In genomic region chr3:71491141-71491752, GRCh38 we compare ENCODE assay signal across 14 cellular contexts.
DNase-seq lines count a peak whose midpoint lies in the region; ATAC-seq and TF ChIP-seq lines count a peak whose summit lies in the region.
"Had no signal": no experiment of that assay in that cellular context is flagged by ENCODE, and none has a peak within 500 bp of the region (broad histone marks: within the 10 kb centered on the region; RNA-seq: fewer than 3 reads in every experiment).

No MANE protein-coding gene starts in this region.

- no peaks in the 10 kb centered on the region for H3K27me3 ChIP-seq in naive thymus-derived CD4-positive, alpha-beta T cell (ENCODE audit: control insufficient read depth in 2 of 2, insufficient read depth in 2 of 2, low read length in 2 of 2)
- H3K27me3 ChIP-seq: colonic mucosa had no signal

- 0 out of 2 replicates have a peak, but pooled peaks cover 2% of the 10 kb centered on the region for H3K4me1 ChIP-seq in HEK293 (ENCODE audit: control insufficient read depth, insufficient read depth, low read length)
- H3K4me1 ChIP-seq in naive thymus-derived CD4-positive, alpha-beta T cell (ENCODE audit: control insufficient read depth in 2 of 2, insufficient read depth in 2 of 2, low read length in 2 of 2) = peaks cover 72 to 81% of the 10 kb centered on the region in 2 donors
- H3K4me1 ChIP-seq: colonic mucosa, prostate gland had no signal

- H3K4me3 Mint-ChIP-seq in activated naive CD4-positive, alpha-beta T cell treated with anti-CD3 and anti-CD28 coated beads, Interleukin-2, amount 10 ng/mL, durations not matched to agents 7 days and 5 days = no peak overlapping the region
- H3K4me3 Mint-ChIP-seq in naive thymus-derived CD4-positive, alpha-beta T cell = peak overlapping the region; percentile 62 to 98 (median 95)

- H3K27ac Mint-ChIP-seq in activated naive CD4-positive, alpha-beta T cell treated with anti-CD3 and anti-CD28 coated beads, Interleukin-2, amount 10 ng/mL, durations not matched to agents 7 days and 5 days = peak overlapping the region; percentile 94
- peak overlapping the region; percentile 81 to 91 for H3K27ac Mint-ChIP-seq in activated naive CD4-positive, alpha-beta T cell treated with anti-CD3 and anti-CD28 coated beads, Interleukin-2, amount 50 U/mL, for 72 hours
- peak overlapping the region; percentile 76 to 100 (median 99) for H3K27ac Mint-ChIP-seq in naive thymus-derived CD4-positive, alpha-beta T cell

- H3K4me1 Mint-ChIP-seq in activated naive CD4-positive, alpha-beta T cell treated with anti-CD3 and anti-CD28 coated beads, Interleukin-2, amount 10 ng/mL, durations not matched to agents 7 days and 5 days = peaks cover 89% of the 10 kb centered on the region
- H3K4me1 Mint-ChIP-seq in naive thymus-derived CD4-positive, alpha-beta T cell = peaks cover 44 to 89% (median 81%) of the 10 kb centered on the region in 7 donors

- no peak for ATAC-seq in activated naive CD4-positive, alpha-beta T cell treated with anti-CD3 and anti-CD28 coated beads, Interleukin-2, amount 50 U/mL, for 72 hours
- ATAC-seq in naive thymus-derived CD4-positive, alpha-beta T cell = no peak

- no peak for DNase-seq in activated naive CD4-positive, alpha-beta T cell treated with anti-CD3 and anti-CD28 coated beads, Interleukin-2, amount 10 ng/mL, durations not matched to agents 7 days and 5 days
- DNase-seq in activated naive CD4-positive, alpha-beta T cell (lab: John Stamatoyannopoulos, UW) = no peak
- DNase-seq in activated naive CD4-positive, alpha-beta T cell treated with anti-CD3 and anti-CD28 coated beads, Interleukin-2, amount 50 U/mL, for 72 hours (ENCODE audit: low spot score in 2 of 2) = no peak
- peak in 4 of 9 donors; percentile 24 to 49 (median 36) for DNase-seq in naive thymus-derived CD4-positive, alpha-beta T cell
- no peak for DNase-seq in SW480 (ENCODE audit: low spot score)
- DNase-seq in NCI-H446 (lab: John Stamatoyannopoulos, UW) = no peak
- DNase-seq: colonic mucosa, EL, Kasumi-1, NCI-H1694 treated with DMSO at 0.1 percent for 48 hours, NCI-H2171 treated with DMSO at 0.1 percent for 48 hours, NCI-H526 treated with DMSO at 0.1 percent for 48 hours had no signal

- CTCF ChIA-PET in activated naive CD4-positive, alpha-beta T cell treated with anti-CD3 and anti-CD28 coated beads, Interleukin-2, amount 10 ng/mL, durations not matched to agents 7 days and 5 days (lab: Charles Lee) = interaction anchor here (1.0 to 1.4 kb wide), 3 partner anchors 31 to 184 kb away, joined by 3 to 4 read pairs (median 3); no protein-coding TSS in a partner anchor
- CTCF ChIA-PET in HEK293 (lab: Yijun Ruan, JAX) = interaction anchor here (0.8 kb wide), 1 partner anchor 15 kb away, joined by 3 read pairs; no protein-coding TSS in a partner anchor
- CTCF ChIA-PET in naive thymus-derived CD4-positive, alpha-beta T cell (lab: Charles Lee) = interaction anchor here (0.7 to 3.4 kb wide), 7 partner anchors 10 to 63 kb away, joined by 3 to 18 read pairs (median 4); no protein-coding TSS in a partner anchor

- H3K36me3 ChIP-seq in HEK293 (ENCODE audit: control insufficient read depth in 2 of 2, insufficient read depth in 1 of 2, low read length in 2 of 2) = peaks cover 0 to 21% of the 10 kb centered on the region in 2 experiments; a peak in 1 of 3 replicates
- H3K36me3 ChIP-seq in naive thymus-derived CD4-positive, alpha-beta T cell (ENCODE audit: control insufficient read depth in 2 of 3, insufficient read depth in 3 of 3, low read length in 3 of 3) = no peaks in the 10 kb centered on the region
- H3K36me3 ChIP-seq: colonic mucosa, prostate gland had no signal

- peaks cover 14% of the 10 kb centered on the region for H3K9me3 Mint-ChIP-seq in activated naive CD4-positive, alpha-beta T cell treated with anti-CD3 and anti-CD28 coated beads, Interleukin-2, amount 10 ng/mL, durations not matched to agents 7 days and 5 days
- peaks cover 4% of the 10 kb centered on the region in 2 donors for H3K9me3 Mint-ChIP-seq in activated naive CD4-positive, alpha-beta T cell treated with anti-CD3 and anti-CD28 coated beads, Interleukin-2, amount 50 U/mL, for 72 hours
- peaks cover 0 to 14% (median 3%) of the 10 kb centered on the region in 11 donors for H3K9me3 Mint-ChIP-seq in naive thymus-derived CD4-positive, alpha-beta T cell

- POLR2A ChIA-PET in HEK293 (lab: Yijun Ruan, JAX) = interaction anchor here (0.5 kb wide), 1 partner anchor 181 kb away, joined by 3 read pairs; no protein-coding TSS in a partner anchor
- POLR2A ChIA-PET in naive thymus-derived CD4-positive, alpha-beta T cell (lab: Charles Lee) = interaction anchor here (0.7 to 5.2 kb wide), 19 partner anchors 7 to 414 kb away, joined by 3 to 182 read pairs (median 5); no protein-coding TSS in a partner anchor

- no peaks in the 10 kb centered on the region for H3K9me3 ChIP-seq in HEK293 (ENCODE audit: control insufficient read depth, insufficient read depth, low read depth, low read length)
- H3K9me3 ChIP-seq in naive thymus-derived CD4-positive, alpha-beta T cell (ENCODE audit: control insufficient read depth in 2 of 3, low read length in 3 of 3) = no peaks in the 10 kb centered on the region
- H3K9me3 ChIP-seq: colonic mucosa, prostate gland had no signal

- no peaks in the 10 kb centered on the region for H3K27me3 Mint-ChIP-seq in activated naive CD4-positive, alpha-beta T cell treated with anti-CD3 and anti-CD28 coated beads, Interleukin-2, amount 10 ng/mL, durations not matched to agents 7 days and 5 days
- H3K27me3 Mint-ChIP-seq in naive thymus-derived CD4-positive, alpha-beta T cell = peaks cover 0 to 3% (median 0%) of the 10 kb centered on the region in 5 donors

- TF ChIP-seq CTCF in HEK293 (tag by site-specific recombination; IDR thresholded peaks at IDR 0.05) = no peak

- intact Hi-C loops in naive thymus-derived CD4-positive, alpha-beta T cell (cut with micrococcal nuclease) = loop anchor here in 1 of 2 donors (5.0 to 10.0 kb wide), 3 partner anchors 189 to 264 kb away; partner anchors contain the start of gene EIF4E3

- peaks cover 41% of the 10 kb centered on the region for H3K36me3 Mint-ChIP-seq in activated naive CD4-positive, alpha-beta T cell treated with anti-CD3 and anti-CD28 coated beads, Interleukin-2, amount 10 ng/mL, durations not matched to agents 7 days and 5 days
- peaks cover 12 to 26% of the 10 kb centered on the region in 2 donors for H3K36me3 Mint-ChIP-seq in activated naive CD4-positive, alpha-beta T cell treated with anti-CD3 and anti-CD28 coated beads, Interleukin-2, amount 50 U/mL, for 72 hours
- H3K36me3 Mint-ChIP-seq in naive thymus-derived CD4-positive, alpha-beta T cell = peaks cover 3 to 37% (median 15%) of the 10 kb centered on the region in 5 donors

- no peak overlapping the region for H3K4me3 ChIP-seq in HEK293 (ENCODE audit: low read depth, low read length)
- H3K4me3 ChIP-seq in naive thymus-derived CD4-positive, alpha-beta T cell (ENCODE audit: low read length) = peak overlapping the region; percentile 66
- H3K4me3 ChIP-seq: colonic mucosa, prostate gland had no signal

- no peak overlapping the region for H3K27ac ChIP-seq in HEK293 (ENCODE audit: extremely low read depth, low read depth, low read length)
- peak overlapping the region; percentile 89 for H3K27ac ChIP-seq in naive thymus-derived CD4-positive, alpha-beta T cell (ENCODE audit: low read depth, low read length)
- H3K27ac ChIP-seq: colonic mucosa, prostate gland had no signal

TF ChIP-seq in HEK293, 187 proteins besides CTCF, POLR2A, EP300 and RAD21 (continues in another document):
- TF ChIP-seq ZNF362 (tag by site-specific recombination; IDR thresholded peaks at IDR 0.05) (no peak), ZNF600 (tag by site-specific recombination; IDR thresholded peaks at IDR 0.05) (no peak), ZNF549 (tag by site-specific recombination; IDR thresholded peaks at IDR 0.05) (peak; percentile 68; the same call in 1 of the 2 replicates), ZNF660 (tag by site-specific recombination; IDR thresholded peaks at IDR 0.05) (no peak), ZSCAN5A (tag by site-specific recombination; IDR thresholded peaks at IDR 0.05) (no peak), KLF17 (tag by site-specific recombination; IDR thresholded peaks at IDR 0.05) (no peak)
